ENCODE assay signal across 16 cellular contexts in genomic region chr19:51572908-51573307, GRCh38. TPM values are rescaled to one million over a fixed set of nuclear protein-coding genes. Genes with fewer than 3 reads are reported as not detected.
A peak's percentile ranks its signal among the peaks of the same experiment; 100 is the strongest.
DNase-seq lines count a peak whose midpoint lies in the region; ATAC-seq, FAIRE-seq and TF ChIP-seq lines count a peak whose summit lies in the region.
"Had no signal": no experiment of that assay in that cellular context is flagged by ENCODE, and none has a peak within 500 bp of the region (broad histone marks: within the 10 kb centered on the region; RNA-seq: fewer than 3 reads in every experiment).

No MANE protein-coding gene starts in this region.

- no peak for TF ChIP-seq RAD21 in GM12878 (IDR thresholded peaks at IDR 0.05; ENCODE audit: insufficient read depth, low read depth, low read length)

- no peak for FAIRE-seq in GM12878 (lab: Jason Lieb, UNC)

- ATAC-seq in GM12878 (no peak), HG03097 (IDR thresholded peaks at IDR 0.05; ENCODE audit: low FRiP score, unreplicated experiment) (no peak), HG03521 (IDR thresholded peaks at IDR 0.05; ENCODE audit: unreplicated experiment) (no peak)
- ATAC-seq: activated CD8-positive, alpha-beta T cell treated with anti-CD3 and anti-CD28 coated beads for 36 hours; esophagus mucosa had no signal

- H3K4me3 ChIP-seq in AG09309 (ENCODE audit: control insufficient read depth, low read depth, low read length) (no peak overlapping the region), GM12878 (peak overlapping the region; percentile 89)
- H3K4me3 ChIP-seq: uterus had no signal

- H2AFZ ChIP-seq in GM12878 (ENCODE audit: control insufficient read depth, low read depth, low read length): no peak overlapping the region
- H2AFZ ChIP-seq: parathyroid adenoma had no signal

- SMC1A ChIA-PET in GM12878 (lab: Charles Lee; ENCODE audit: uncharacterized antibody, unreplicated experiment): interaction anchor here (1.4 kb wide), 1 partner anchor 47 kb away, joined by 3 read pairs; no protein-coding TSS in a partner anchor

- H3K4me1 ChIP-seq in GM12878 (ENCODE audit: control insufficient read depth, insufficient read depth, low read length): peaks cover 8% of the 10 kb centered on the region; the same call in 1 of the 2 replicates

- POLR2A ChIA-PET in GM12878 (lab: Charles Lee): interaction anchor here (1.0 kb wide), 2 partner anchors 8 to 22 kb away, joined by 3 to 4 read pairs; no protein-coding TSS in a partner anchor

- in situ Hi-C loops in GM12878 (cut with MboI): no loop called here

- TF ChIP-seq POLR2A in GM12878 (IDR thresholded peaks at IDR 0.05; ENCODE audit: low read depth, low read length): no peak

- DNase-seq in AG09309 (ENCODE audit: low read depth) (peak; percentile 20), HS-5 (ENCODE audit: low read depth) (peak; percentile 50), GM12878 (ENCODE audit: low read depth, low spot score) (no peak), lung microvascular endothelial cell (ENCODE audit: low read depth in 2 of 2) (peak; percentile 8 to 87), NCI-H2171 treated with DMSO at 0.1 percent for 48 hours (lab: John Stamatoyannopoulos, UW) (no peak)
- DNase-seq in activated CD4-positive, alpha-beta T cell treated with anti-CD3 and anti-CD28 coated beads for 48 hours: no peak
- DNase-seq: activated CD8-positive, alpha-beta T cell treated with anti-CD3 and anti-CD28 coated beads for 36 hours; C1 segment of cervical spinal cord; NCI-H1436 treated with DMSO at 0.1 percent for 48 hours; SIG-M5; uterus had no signal

- peak overlapping the region; percentile 75 for H3K4me2 ChIP-seq in GM12878 (ENCODE audit: control insufficient read depth, insufficient read depth)

- no peaks in the 10 kb centered on the region for H4K20me1 ChIP-seq in GM12878 (ENCODE audit: control insufficient read depth, insufficient read depth)

- RAD21 ChIA-PET in GM12878 (lab: Charles Lee; ENCODE audit: unreplicated experiment): interaction anchor here (2.8 kb wide), 1 partner anchor 85 kb away, joined by 14 read pairs; no protein-coding TSS in a partner anchor

- no peak for TF ChIP-seq CTCF in AG09309 (IDR thresholded peaks at IDR 0.05; ENCODE audit: control insufficient read depth, insufficient read depth, low read depth, low read length, missing control alignments)
- no peak for TF ChIP-seq CTCF in GM12878 (IDR thresholded peaks at IDR 0.05 in 2 of 3, conservative IDR thresholded peaks at IDR 0.05 in 1 of 3; ENCODE audit: control insufficient read depth in 2 of 3, extremely low read depth in 1 of 3, insufficient read depth in 1 of 3, low read depth in 3 of 3, low read length in 3 of 3)

- H3K9ac ChIP-seq in GM12878 (ENCODE audit: control insufficient read depth, insufficient read depth, low read length): no peak overlapping the region
- H3K9ac ChIP-seq: parathyroid adenoma had no signal

- H3K27me3 ChIP-seq in GM12878 (replicated peaks in 1 of 2; ENCODE audit: control insufficient read depth in 2 of 2, insufficient read depth in 2 of 2, low read length in 1 of 2): no peaks in the 10 kb centered on the region
- H3K27me3 ChIP-seq: uterus had no signal

- no TSS peak for BruUV-seq in GM12878 (replicated peaks; lab: Mats Ljungman, UMichigan)

- no peak overlapping the region for H3K27ac ChIP-seq in GM12878 (ENCODE audit: control insufficient read depth, insufficient read depth)
- H3K27ac ChIP-seq: parathyroid adenoma, uterus had no signal

- no peak for TF ChIP-seq EP300 in GM12878 (IDR thresholded peaks at IDR 0.05; ENCODE audit: borderline replicate concordance in 1 of 2, control insufficient read depth in 1 of 2, low read depth in 2 of 2, low read length in 2 of 2)

- peaks cover 19% of the 10 kb centered on the region for H3K79me2 ChIP-seq in GM12878 (ENCODE audit: control insufficient read depth, insufficient read depth, low read length)

- WGBS in GM12878 (ENCODE audit: insufficient coverage, insufficient replicate concordance, low lambda C conversion rate, missing lambda C conversion rate): 98% methylated on average over 4 of the region's 4 CpGs

- intact Hi-C loops in GM12878 (cut with micrococcal nuclease; ENCODE audit: unreplicated experiment): loop anchor here (5.0 kb wide), 1 partner anchor 34 kb away; no protein-coding TSS in a partner anchor

- H3K36me3 ChIP-seq in GM12878 (ENCODE audit: control insufficient read depth in 2 of 2, insufficient read depth in 2 of 2, low read length in 1 of 2): peaks cover 2 to 6% of the 10 kb centered on the region in 2 experiments; a peak in 3 of 4 replicates
- H3K36me3 ChIP-seq: uterus had no signal

- CTCF ChIA-PET in GM12878 (lab: Yijun Ruan, JAX): interaction anchor here (0.7 to 1.4 kb wide), 2 partner anchors 8 to 151 kb away, joined by 3 read pairs; no protein-coding TSS in a partner anchor

- H3K9me3 ChIP-seq in GM12878 (replicated peaks; ENCODE audit: control insufficient read depth, insufficient read depth, low read length): no peaks in the 10 kb centered on the region
- H3K9me3 ChIP-seq: uterus had no signal

TF ChIP-seq in GM12878, 131 proteins besides CTCF, POLR2A, EP300 and RAD21:
- no peak for TF ChIP-seq SMARCA5 (IDR thresholded peaks at IDR 0.05)
- TF ChIP-seq EED (IDR thresholded peaks at IDR 0.05; ENCODE audit: low read depth): 0 out of 2 replicates have a peak, but pooled peaks have one; percentile 15
TF ChIP-seq in GM12878: peak in this region for 1.

RNA-seq across cellular contexts. Expression of gene ZNF175, which starts 1.8 kb away (rescaled TPM):
- 35.3 and 36.3 TPM in 2 replicates for total RNA-seq in GM12878 (2013; cell fraction: nucleolus; rRNA removed)
- total RNA-seq in GM12878 (2014; rRNA removed): 3.3 and 4.0 TPM in 2 replicates
- 7.0 and 7.1 TPM in 2 replicates for total RNA-seq in GM12878 (2014; rRNA removed; fragmentation: Illumina TruSeq; extraction: Trizol)
- total RNA-seq in GM12878 (2021): 12.0 and 12.8 TPM in 2 replicates
- polyA plus RNA-seq in GM12878 (2011; ENCODE audit: low read depth): 4.7 TPM
- polyA plus RNA-seq in GM12878 (2011; rRNA removed): 9.0 and 12.9 TPM in 2 replicates
- polyA plus RNA-seq in GM12878 (2011; cell fraction: cytosol; rRNA removed): 3.5 and 3.8 TPM in 2 replicates
- polyA plus RNA-seq in GM12878 (2011; cell fraction: nucleus; rRNA removed): 10.0 and 11.1 TPM in 2 replicates
- 5.8 and 6.4 TPM in 2 replicates for polyA plus RNA-seq in GM12878 (2012)
- 9.9 and 10.4 TPM in 2 replicates for polyA plus RNA-seq in GM12878 (2014; fragmentation: Illumina TruSeq; extraction: Trizol)
- polyA plus RNA-seq in GM12878 (2014; fragmentation: Nextera tagmentation; extraction: Ambion mirVana): 1 to 10 TPM; 1.5 to 1.8 TPM
- polyA plus RNA-seq in GM12878 (2014; rRNA removed): 4.8 TPM in 2 replicates
- polyA plus RNA-seq in GM12878 (2016; fragmentation: Nextera tagmentation; extraction: Ambion mirVana): 1 to 10 TPM; 1.9 to 2.1 TPM
- 8.4 and 10.7 TPM in 2 replicates for polyA minus RNA-seq in GM12878 (2011; rRNA and poly(A)+ RNA removed)
- polyA minus RNA-seq in GM12878 (2011; cell fraction: cytosol; rRNA and poly(A)+ RNA removed): 4.8 and 6.2 TPM in 2 replicates
- 8.3 and 11.6 TPM in 2 replicates for polyA minus RNA-seq in GM12878 (2011; cell fraction: nucleus; rRNA and poly(A)+ RNA removed)
- 2.4 and 3.4 TPM in 2 replicates for total RNA-seq in lung microvascular endothelial cell

RNA-seq across cellular contexts. Expression of gene SIGLEC6, which starts 41.4 kb away (rescaled TPM):
- total RNA-seq in GM12878 (2013; cell fraction: nucleolus; rRNA removed): 0.27 and 0.71 TPM in 2 replicates
- total RNA-seq in GM12878 (2014; rRNA removed): 0.34 and 0.54 TPM in 2 replicates
- total RNA-seq in GM12878 (2014; rRNA removed; fragmentation: Illumina TruSeq; extraction: Trizol): 0.40 and 0.64 TPM in 2 replicates
- total RNA-seq in GM12878 (2021): 0.31 and 0.45 TPM in 2 replicates
- not detected for polyA plus RNA-seq in GM12878 (2011; ENCODE audit: low read depth)
- 0.08 TPM in 1 of 2 replicates, not detected in the other for polyA plus RNA-seq in GM12878 (2011; rRNA removed)
- polyA plus RNA-seq in GM12878 (2011; cell fraction: cytosol; rRNA removed): 0.06 and 0.10 TPM in 2 replicates
- 0.10 and 0.19 TPM in 2 replicates for polyA plus RNA-seq in GM12878 (2011; cell fraction: nucleus; rRNA removed)
- 0.23 and 0.24 TPM in 2 replicates for polyA plus RNA-seq in GM12878 (2012)
- 0.10 and 0.14 TPM in 2 replicates for polyA plus RNA-seq in GM12878 (2014; fragmentation: Illumina TruSeq; extraction: Trizol)
- under 1 TPM in 1 of 2 experiments, not detected in 1; 0.13 TPM for polyA plus RNA-seq in GM12878 (2014; fragmentation: Nextera tagmentation; extraction: Ambion mirVana)
- 0.31 and 0.38 TPM in 2 replicates for polyA plus RNA-seq in GM12878 (2014; rRNA removed)
- polyA plus RNA-seq in GM12878 (2016; fragmentation: Nextera tagmentation; extraction: Ambion mirVana): under 1 TPM in 1 of 2 experiments, not detected in 1; 0.23 TPM
- polyA minus RNA-seq in GM12878 (2011; rRNA and poly(A)+ RNA removed): 0.10 TPM in 1 of 2 replicates, not detected in the other
- not detected in 2 replicates for polyA minus RNA-seq in GM12878 (2011; cell fraction: cytosol; rRNA and poly(A)+ RNA removed)
- not detected in 2 replicates for polyA minus RNA-seq in GM12878 (2011; cell fraction: nucleus; rRNA and poly(A)+ RNA removed)
- total RNA-seq in lung microvascular endothelial cell: not detected in 2 replicates
- total RNA-seq: activated CD8-positive, alpha-beta T cell treated with anti-CD3 and anti-CD28 coated beads for 36 hours; G401 had no signal

RNA-seq across cellular contexts. Expression of gene SIGLEC5, which starts 57.3 kb away (rescaled TPM):
- total RNA-seq in GM12878 (2013; cell fraction: nucleolus; rRNA removed): not detected in 2 replicates
- total RNA-seq in GM12878 (2014; rRNA removed) (1.9 and 2.5 TPM in 2 replicates), GM12878 (2014; rRNA removed; fragmentation: Illumina TruSeq; extraction: Trizol) (1.2 and 1.5 TPM in 2 replicates), GM12878 (2021) (1.1 TPM in 1 of 2 replicates, not detected in the other), lung microvascular endothelial cell (not detected in 2 replicates)
- not detected for polyA plus RNA-seq in GM12878 (2011; ENCODE audit: low read depth)
- polyA plus RNA-seq in GM12878 (2011; rRNA removed) (0.45 TPM in 1 of 2 replicates, not detected in the other), GM12878 (2014; fragmentation: Illumina TruSeq; extraction: Trizol) (0.44 and 1.4 TPM in 2 replicates), GM12878 (2014; fragmentation: Nextera tagmentation; extraction: Ambion mirVana) (under 1 TPM; 0.05 to 0.06 TPM), GM12878 (2014; rRNA removed) (not detected in 2 replicates), GM12878 (2016; fragmentation: Nextera tagmentation; extraction: Ambion mirVana) (1 to 10 TPM; 1.6 to 1.8 TPM)
- 0.30 TPM in 1 of 2 replicates, not detected in the other for polyA plus RNA-seq in GM12878 (2011; cell fraction: cytosol; rRNA removed)
- not detected in 2 replicates for polyA plus RNA-seq in GM12878 (2011; cell fraction: nucleus; rRNA removed)
- polyA plus RNA-seq in GM12878 (2012): 0.14 and 0.42 TPM in 2 replicates
- polyA minus RNA-seq in GM12878 (2011; rRNA and poly(A)+ RNA removed): 0.88 TPM in 1 of 2 replicates, not detected in the other
- 1.2 and 2.0 TPM in 2 replicates for polyA minus RNA-seq in GM12878 (2011; cell fraction: cytosol; rRNA and poly(A)+ RNA removed)
- polyA minus RNA-seq in GM12878 (2011; cell fraction: nucleus; rRNA and poly(A)+ RNA removed): 1.3 and 2.1 TPM in 2 replicates
- total RNA-seq: activated CD8-positive, alpha-beta T cell treated with anti-CD3 and anti-CD28 coated beads for 36 hours; esophagus mucosa; G401 had no signal

Comparison
In these comparisons a context has a peak if more than half of its experiments do, and no peak if none do; other contexts are left out.
1. DNase-seq: peak in AG09309 (single experiment), HS-5 (single experiment) and lung microvascular endothelial cell (2 of 2); none in GM12878 (single experiment), activated CD4-positive, alpha-beta T cell treated with anti-CD3 and anti-CD28 coated beads for 48 hours (single experiment) and NCI-H2171 treated with DMSO at 0.1 percent for 48 hours (single experiment).